Comparison of ENCODE assay signal across 9 cellular contexts in the genomic region with DNA sequence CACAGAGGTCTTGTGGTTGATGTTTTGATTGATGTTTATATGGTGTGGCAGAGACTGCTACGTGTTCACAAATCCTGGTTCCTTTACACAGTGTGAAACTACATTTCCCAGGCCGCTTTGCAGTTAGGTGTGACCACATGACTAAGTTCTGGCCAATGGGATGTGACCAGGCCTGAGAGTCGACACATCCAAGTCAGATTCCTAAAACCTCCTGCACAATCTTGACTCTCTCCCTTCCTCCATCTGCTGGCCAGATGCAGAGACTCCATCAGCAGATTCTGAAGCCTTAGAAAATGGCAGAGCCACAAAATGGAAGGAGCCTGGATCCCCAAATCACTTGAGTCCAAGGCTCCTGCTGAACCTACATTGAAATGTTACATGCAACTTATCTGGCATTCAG. TPM values are rescaled to one million over a fixed set of nuclear protein-coding genes. Genes with fewer than 3 reads are reported as not detected.
DNase-seq lines count a peak whose midpoint lies in the region; ATAC-seq and TF ChIP-seq lines count a peak whose summit lies in the region.
"Had no signal": no experiment of that assay in that cellular context is flagged by ENCODE, and none has a peak within 500 bp of the region (broad histone marks: within the 10 kb centered on the region; RNA-seq: fewer than 3 reads in every experiment).

No MANE protein-coding gene starts in this region.

- H3K9me2 ChIP-seq in Karpas-422 (replicated peaks; ENCODE audit: insufficient read depth, low read length), result no peaks in the 10 kb centered on the region

- no peaks in the 10 kb centered on the region for H3K27me3 ChIP-seq in Karpas-422 (ENCODE audit: low read length)

- DNase-seq in DMS 273 treated with DMSO at 0.1 percent for 48 hours (lab: John Stamatoyannopoulos, UW) (peak; percentile 49), Karpas-422 (peak; percentile 94), astrocyte of the spinal cord (ENCODE audit: low read depth, low spot score) (peak; percentile 59), medulla oblongata (ENCODE audit: extremely low spot score) (peak; percentile 14), NCI-H2029 treated with DMSO at 0.1 percent for 48 hours (lab: John Stamatoyannopoulos, UW) (no peak)

- no peaks in the 10 kb centered on the region for H3K79me2 ChIP-seq in Karpas-422 (ENCODE audit: low read length)

- no peaks in the 10 kb centered on the region for H4K20me1 ChIP-seq in Karpas-422 (ENCODE audit: insufficient read depth, low read depth, low read length)

- H3K36me3 ChIP-seq in Karpas-422 (ENCODE audit: insufficient read depth, low read length), result no peaks in the 10 kb centered on the region

- peak overlapping the region; percentile 13; the same call in 1 of the 2 replicates for H2AFZ ChIP-seq in Karpas-422 (ENCODE audit: low read length)

- peak overlapping the region; percentile 50 for H3K9ac ChIP-seq in Karpas-422 (ENCODE audit: low read length)

- peak overlapping the region; percentile 91 for H3K27ac ChIP-seq in Karpas-422 (ENCODE audit: low read length)

- peak overlapping the region; percentile 42 for H3K4me2 ChIP-seq in Karpas-422 (ENCODE audit: low read depth, low read length, poor library complexity, severe bottlenecking)

- peaks cover 24% of the 10 kb centered on the region for H3K4me1 ChIP-seq in Karpas-422 (ENCODE audit: low read length)

- peaks cover 6% of the 10 kb centered on the region for H3K9me3 ChIP-seq in Karpas-422 (ENCODE audit: low read length)

- in situ Hi-C loops in astrocyte of the spinal cord (cut with HindIII; ENCODE audit: low sequenced_read_pairs), result no loop called here

- ATAC-seq in HG03196 (IDR thresholded peaks at IDR 0.05; ENCODE audit: unreplicated experiment), result no peak
- ATAC-seq in GM19351 (IDR thresholded peaks at IDR 0.05; ENCODE audit: unreplicated experiment), result no peak
- ATAC-seq in GM21526 (IDR thresholded peaks at IDR 0.05; ENCODE audit: low FRiP score, unreplicated experiment), result no peak

- H3K4me3 ChIP-seq in Karpas-422 (ENCODE audit: low read length), result peak overlapping the region; percentile 9; the same call in 1 of the 2 replicates
- H3K4me3 ChIP-seq in astrocyte of the spinal cord (ENCODE audit: low read depth, low read length), result no peak overlapping the region

- peak; percentile 20 for TF ChIP-seq CTCF in astrocyte of the spinal cord (IDR thresholded peaks at IDR 0.05; ENCODE audit: low read depth, low read length)

RNA-seq across cellular contexts. Expression of a gene that starts 12.6 kb away (rescaled TPM):
- total RNA-seq in Karpas-422 (2014; rRNA removed; shearing (Covaris generic); ENCODE audit: low replicate concordance), result 975 and 1,210 TPM in 2 replicates
- total RNA-seq: glomerular endothelial cell had no signal

RNA-seq across cellular contexts. Expression of a gene that starts 14.4 kb away (rescaled TPM):
- 2.9 and 5.5 TPM in 2 replicates for total RNA-seq in Karpas-422 (2014; rRNA removed; shearing (Covaris generic); ENCODE audit: low replicate concordance)

RNA-seq across cellular contexts. Expression of a gene that starts 15.8 kb away (rescaled TPM):
- total RNA-seq in Karpas-422 (2014; rRNA removed; shearing (Covaris generic); ENCODE audit: low replicate concordance), result 1.2 TPM in 1 of 2 replicates, not detected in the other

RNA-seq across cellular contexts. Expression of a gene that starts 22.8 kb away (rescaled TPM):
- 16.9 and 42.6 TPM in 2 replicates for total RNA-seq in Karpas-422 (2014; rRNA removed; shearing (Covaris generic); ENCODE audit: low replicate concordance)

RNA-seq across cellular contexts. Expression of a gene that starts 40.2 kb away (rescaled TPM):
- 0.52 and 0.65 TPM in 2 replicates for total RNA-seq in Karpas-422 (2014; rRNA removed; shearing (Covaris generic); ENCODE audit: low replicate concordance)
- total RNA-seq: glomerular endothelial cell had no signal
